1 cellular context compared by ENCODE assay signal in the genomic region with DNA sequence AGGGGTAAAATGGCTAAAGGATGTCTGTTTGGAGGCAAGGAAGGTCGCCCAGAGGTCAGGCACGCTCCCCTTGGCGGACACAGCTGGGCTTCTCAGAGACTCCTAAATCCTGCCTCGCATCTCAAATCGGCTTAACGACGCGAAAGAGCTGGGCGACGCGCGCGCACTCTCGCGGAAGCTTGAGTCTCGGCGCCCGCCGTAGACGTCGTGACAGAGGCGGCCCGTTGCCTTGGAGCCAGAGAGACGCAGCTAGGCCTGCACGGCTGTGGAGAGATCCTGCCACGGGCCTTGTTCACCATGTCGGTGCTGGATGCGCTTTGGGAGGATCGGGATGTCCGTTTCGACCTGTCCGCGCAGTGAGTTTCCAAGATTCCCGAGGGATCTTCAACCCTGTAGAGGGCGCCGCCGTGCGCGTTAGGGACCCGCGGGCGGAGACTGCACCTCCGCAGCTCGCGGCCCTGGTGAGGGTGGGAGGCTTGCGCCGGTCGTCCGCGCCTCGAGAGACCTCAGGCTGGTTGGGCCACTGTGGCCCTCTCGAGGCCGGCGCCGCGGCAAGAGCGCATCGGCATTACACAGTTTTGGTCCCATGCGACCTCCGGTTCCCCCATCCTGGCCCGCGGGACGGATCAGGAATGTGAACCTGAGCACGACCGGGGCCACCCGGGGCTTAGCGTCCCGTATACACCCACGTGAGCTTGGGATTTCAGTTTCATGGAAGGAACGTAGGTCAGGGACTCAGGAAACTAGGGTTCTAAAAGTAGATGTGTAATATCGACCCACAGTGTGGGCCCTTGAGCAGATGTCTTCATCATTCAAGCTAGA.
TF ChIP-seq lines count a peak whose summit lies in the region.

A gene (plus strand): TSS at position 238 of the 822 bp plus-strand sequence. CDS start 60 bp downstream, at position 298.

TF ChIP-seq in HepG2, 621 proteins besides CTCF, POLR2A, EP300 and RAD21 (continued from another document and continues in another):
- TF ChIP-seq, protein P1, sequence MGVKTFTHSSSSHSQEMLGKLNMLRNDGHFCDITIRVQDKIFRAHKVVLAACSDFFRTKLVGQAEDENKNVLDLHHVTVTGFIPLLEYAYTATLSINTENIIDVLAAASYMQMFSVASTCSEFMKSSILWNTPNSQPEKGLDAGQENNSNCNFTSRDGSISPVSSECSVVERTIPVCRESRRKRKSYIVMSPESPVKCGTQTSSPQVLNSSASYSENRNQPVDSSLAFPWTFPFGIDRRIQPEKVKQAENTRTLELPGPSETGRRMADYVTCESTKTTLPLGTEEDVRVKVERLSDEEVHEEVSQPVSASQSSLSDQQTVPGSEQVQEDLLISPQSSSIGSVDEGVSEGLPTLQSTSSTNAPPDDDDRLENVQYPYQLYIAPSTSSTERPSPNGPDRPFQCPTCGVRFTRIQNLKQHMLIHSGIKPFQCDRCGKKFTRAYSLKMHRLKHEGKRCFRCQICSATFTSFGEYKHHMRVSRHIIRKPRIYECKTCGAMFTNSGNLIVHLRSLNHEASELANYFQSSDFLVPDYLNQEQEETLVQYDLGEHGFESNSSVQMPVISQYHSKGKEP (CRISPR knock-in tag; IDR thresholded peaks at IDR 0.05): peak; percentile 85
- TF ChIP-seq, protein P2, sequence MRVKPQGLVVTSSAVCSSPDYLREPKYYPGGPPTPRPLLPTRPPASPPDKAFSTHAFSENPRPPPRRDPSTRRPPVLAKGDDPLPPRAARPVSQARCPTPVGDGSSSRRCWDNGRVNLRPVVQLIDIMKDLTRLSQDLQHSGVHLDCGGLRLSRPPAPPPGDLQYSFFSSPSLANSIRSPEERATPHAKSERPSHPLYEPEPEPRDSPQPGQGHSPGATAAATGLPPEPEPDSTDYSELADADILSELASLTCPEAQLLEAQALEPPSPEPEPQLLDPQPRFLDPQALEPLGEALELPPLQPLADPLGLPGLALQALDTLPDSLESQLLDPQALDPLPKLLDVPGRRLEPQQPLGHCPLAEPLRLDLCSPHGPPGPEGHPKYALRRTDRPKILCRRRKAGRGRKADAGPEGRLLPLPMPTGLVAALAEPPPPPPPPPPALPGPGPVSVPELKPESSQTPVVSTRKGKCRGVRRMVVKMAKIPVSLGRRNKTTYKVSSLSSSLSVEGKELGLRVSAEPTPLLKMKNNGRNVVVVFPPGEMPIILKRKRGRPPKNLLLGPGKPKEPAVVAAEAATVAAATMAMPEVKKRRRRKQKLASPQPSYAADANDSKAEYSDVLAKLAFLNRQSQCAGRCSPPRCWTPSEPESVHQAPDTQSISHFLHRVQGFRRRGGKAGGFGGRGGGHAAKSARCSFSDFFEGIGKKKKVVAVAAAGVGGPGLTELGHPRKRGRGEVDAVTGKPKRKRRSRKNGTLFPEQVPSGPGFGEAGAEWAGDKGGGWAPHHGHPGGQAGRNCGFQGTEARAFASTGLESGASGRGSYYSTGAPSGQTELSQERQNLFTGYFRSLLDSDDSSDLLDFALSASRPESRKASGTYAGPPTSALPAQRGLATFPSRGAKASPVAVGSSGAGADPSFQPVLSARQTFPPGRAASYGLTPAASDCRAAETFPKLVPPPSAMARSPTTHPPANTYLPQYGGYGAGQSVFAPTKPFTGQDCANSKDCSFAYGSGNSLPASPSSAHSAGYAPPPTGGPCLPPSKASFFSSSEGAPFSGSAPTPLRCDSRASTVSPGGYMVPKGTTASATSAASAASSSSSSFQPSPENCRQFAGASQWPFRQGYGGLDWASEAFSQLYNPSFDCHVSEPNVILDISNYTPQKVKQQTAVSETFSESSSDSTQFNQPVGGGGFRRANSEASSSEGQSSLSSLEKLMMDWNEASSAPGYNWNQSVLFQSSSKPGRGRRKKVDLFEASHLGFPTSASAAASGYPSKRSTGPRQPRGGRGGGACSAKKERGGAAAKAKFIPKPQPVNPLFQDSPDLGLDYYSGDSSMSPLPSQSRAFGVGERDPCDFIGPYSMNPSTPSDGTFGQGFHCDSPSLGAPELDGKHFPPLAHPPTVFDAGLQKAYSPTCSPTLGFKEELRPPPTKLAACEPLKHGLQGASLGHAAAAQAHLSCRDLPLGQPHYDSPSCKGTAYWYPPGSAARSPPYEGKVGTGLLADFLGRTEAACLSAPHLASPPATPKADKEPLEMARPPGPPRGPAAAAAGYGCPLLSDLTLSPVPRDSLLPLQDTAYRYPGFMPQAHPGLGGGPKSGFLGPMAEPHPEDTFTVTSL (CRISPR knock-in tag; IDR thresholded peaks at IDR 0.05; ENCODE audit: borderline replicate concordance): no peak
- TF ChIP-seq, protein P3, sequence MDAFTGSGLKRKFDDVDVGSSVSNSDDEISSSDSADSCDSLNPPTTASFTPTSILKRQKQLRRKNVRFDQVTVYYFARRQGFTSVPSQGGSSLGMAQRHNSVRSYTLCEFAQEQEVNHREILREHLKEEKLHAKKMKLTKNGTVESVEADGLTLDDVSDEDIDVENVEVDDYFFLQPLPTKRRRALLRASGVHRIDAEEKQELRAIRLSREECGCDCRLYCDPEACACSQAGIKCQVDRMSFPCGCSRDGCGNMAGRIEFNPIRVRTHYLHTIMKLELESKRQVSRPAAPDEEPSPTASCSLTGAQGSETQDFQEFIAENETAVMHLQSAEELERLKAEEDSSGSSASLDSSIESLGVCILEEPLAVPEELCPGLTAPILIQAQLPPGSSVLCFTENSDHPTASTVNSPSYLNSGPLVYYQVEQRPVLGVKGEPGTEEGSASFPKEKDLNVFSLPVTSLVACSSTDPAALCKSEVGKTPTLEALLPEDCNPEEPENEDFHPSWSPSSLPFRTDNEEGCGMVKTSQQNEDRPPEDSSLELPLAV (CRISPR knock-in tag; conservative IDR thresholded peaks at IDR 0.05; ENCODE audit: low read depth): no peak
- TF ChIP-seq ZNF629 (CRISPR knock-in tag; conservative IDR thresholded peaks at IDR 0.05) (0 out of 2 replicates have a peak, but pooled peaks have one; percentile 27), PAX8 (CRISPR knock-in tag; IDR thresholded peaks at IDR 0.05; ENCODE audit: borderline replicate concordance) (no peak; the same call in 1 of the 2 replicates), RAD51 (IDR thresholded peaks at IDR 0.05; ENCODE audit: borderline replicate concordance) (no peak), NAIF1 (CRISPR knock-in tag; IDR thresholded peaks at IDR 0.05; ENCODE audit: borderline replicate concordance) (peak; percentile 93), ZFP37 (CRISPR knock-in tag; IDR thresholded peaks at IDR 0.05; ENCODE audit: borderline replicate concordance) (peak; percentile 57; the same call in 1 of the 2 replicates)
- TF ChIP-seq, protein P4, sequence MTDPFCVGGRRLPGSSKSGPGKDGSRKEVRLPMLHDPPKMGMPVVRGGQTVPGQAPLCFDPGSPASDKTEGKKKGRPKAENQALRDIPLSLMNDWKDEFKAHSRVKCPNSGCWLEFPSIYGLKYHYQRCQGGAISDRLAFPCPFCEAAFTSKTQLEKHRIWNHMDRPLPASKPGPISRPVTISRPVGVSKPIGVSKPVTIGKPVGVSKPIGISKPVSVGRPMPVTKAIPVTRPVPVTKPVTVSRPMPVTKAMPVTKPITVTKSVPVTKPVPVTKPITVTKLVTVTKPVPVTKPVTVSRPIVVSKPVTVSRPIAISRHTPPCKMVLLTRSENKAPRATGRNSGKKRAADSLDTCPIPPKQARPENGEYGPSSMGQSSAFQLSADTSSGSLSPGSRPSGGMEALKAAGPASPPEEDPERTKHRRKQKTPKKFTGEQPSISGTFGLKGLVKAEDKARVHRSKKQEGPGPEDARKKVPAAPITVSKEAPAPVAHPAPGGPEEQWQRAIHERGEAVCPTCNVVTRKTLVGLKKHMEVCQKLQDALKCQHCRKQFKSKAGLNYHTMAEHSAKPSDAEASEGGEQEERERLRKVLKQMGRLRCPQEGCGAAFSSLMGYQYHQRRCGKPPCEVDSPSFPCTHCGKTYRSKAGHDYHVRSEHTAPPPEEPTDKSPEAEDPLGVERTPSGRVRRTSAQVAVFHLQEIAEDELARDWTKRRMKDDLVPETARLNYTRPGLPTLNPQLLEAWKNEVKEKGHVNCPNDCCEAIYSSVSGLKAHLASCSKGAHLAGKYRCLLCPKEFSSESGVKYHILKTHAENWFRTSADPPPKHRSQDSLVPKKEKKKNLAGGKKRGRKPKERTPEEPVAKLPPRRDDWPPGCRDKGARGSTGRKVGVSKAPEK (CRISPR knock-in tag; IDR thresholded peaks at IDR 0.05; ENCODE audit: borderline replicate concordance): peak; percentile 98
- TF ChIP-seq, protein P5, sequence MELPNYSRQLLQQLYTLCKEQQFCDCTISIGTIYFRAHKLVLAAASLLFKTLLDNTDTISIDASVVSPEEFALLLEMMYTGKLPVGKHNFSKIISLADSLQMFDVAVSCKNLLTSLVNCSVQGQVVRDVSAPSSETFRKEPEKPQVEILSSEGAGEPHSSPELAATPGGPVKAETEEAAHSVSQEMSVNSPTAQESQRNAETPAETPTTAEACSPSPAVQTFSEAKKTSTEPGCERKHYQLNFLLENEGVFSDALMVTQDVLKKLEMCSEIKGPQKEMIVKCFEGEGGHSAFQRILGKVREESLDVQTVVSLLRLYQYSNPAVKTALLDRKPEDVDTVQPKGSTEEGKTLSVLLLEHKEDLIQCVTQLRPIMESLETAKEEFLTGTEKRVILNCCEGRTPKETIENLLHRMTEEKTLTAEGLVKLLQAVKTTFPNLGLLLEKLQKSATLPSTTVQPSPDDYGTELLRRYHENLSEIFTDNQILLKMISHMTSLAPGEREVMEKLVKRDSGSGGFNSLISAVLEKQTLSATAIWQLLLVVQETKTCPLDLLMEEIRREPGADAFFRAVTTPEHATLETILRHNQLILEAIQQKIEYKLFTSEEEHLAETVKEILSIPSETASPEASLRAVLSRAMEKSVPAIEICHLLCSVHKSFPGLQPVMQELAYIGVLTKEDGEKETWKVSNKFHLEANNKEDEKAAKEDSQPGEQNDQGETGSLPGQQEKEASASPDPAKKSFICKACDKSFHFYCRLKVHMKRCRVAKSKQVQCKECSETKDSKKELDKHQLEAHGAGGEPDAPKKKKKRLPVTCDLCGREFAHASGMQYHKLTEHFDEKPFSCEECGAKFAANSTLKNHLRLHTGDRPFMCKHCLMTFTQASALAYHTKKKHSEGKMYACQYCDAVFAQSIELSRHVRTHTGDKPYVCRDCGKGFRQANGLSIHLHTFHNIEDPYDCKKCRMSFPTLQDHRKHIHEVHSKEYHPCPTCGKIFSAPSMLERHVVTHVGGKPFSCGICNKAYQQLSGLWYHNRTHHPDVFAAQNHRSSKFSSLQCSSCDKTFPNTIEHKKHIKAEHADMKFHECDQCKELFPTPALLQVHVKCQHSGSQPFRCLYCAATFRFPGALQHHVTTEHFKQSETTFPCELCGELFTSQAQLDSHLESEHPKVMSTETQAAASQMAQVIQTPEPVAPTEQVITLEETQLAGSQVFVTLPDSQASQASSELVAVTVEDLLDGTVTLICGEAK (IDR thresholded peaks at IDR 0.05): no peak
- TF ChIP-seq, protein P5 (CRISPR knock-in tag; IDR thresholded peaks at IDR 0.05): peak; percentile 89
- TF ChIP-seq, protein P6, sequence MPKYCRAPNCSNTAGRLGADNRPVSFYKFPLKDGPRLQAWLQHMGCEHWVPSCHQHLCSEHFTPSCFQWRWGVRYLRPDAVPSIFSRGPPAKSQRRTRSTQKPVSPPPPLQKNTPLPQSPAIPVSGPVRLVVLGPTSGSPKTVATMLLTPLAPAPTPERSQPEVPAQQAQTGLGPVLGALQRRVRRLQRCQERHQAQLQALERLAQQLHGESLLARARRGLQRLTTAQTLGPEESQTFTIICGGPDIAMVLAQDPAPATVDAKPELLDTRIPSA (CRISPR knock-in tag; IDR thresholded peaks at IDR 0.05; ENCODE audit: borderline replicate concordance): peak; percentile 72; the same call in 1 of the 2 replicates
- TF ChIP-seq, protein P7, sequence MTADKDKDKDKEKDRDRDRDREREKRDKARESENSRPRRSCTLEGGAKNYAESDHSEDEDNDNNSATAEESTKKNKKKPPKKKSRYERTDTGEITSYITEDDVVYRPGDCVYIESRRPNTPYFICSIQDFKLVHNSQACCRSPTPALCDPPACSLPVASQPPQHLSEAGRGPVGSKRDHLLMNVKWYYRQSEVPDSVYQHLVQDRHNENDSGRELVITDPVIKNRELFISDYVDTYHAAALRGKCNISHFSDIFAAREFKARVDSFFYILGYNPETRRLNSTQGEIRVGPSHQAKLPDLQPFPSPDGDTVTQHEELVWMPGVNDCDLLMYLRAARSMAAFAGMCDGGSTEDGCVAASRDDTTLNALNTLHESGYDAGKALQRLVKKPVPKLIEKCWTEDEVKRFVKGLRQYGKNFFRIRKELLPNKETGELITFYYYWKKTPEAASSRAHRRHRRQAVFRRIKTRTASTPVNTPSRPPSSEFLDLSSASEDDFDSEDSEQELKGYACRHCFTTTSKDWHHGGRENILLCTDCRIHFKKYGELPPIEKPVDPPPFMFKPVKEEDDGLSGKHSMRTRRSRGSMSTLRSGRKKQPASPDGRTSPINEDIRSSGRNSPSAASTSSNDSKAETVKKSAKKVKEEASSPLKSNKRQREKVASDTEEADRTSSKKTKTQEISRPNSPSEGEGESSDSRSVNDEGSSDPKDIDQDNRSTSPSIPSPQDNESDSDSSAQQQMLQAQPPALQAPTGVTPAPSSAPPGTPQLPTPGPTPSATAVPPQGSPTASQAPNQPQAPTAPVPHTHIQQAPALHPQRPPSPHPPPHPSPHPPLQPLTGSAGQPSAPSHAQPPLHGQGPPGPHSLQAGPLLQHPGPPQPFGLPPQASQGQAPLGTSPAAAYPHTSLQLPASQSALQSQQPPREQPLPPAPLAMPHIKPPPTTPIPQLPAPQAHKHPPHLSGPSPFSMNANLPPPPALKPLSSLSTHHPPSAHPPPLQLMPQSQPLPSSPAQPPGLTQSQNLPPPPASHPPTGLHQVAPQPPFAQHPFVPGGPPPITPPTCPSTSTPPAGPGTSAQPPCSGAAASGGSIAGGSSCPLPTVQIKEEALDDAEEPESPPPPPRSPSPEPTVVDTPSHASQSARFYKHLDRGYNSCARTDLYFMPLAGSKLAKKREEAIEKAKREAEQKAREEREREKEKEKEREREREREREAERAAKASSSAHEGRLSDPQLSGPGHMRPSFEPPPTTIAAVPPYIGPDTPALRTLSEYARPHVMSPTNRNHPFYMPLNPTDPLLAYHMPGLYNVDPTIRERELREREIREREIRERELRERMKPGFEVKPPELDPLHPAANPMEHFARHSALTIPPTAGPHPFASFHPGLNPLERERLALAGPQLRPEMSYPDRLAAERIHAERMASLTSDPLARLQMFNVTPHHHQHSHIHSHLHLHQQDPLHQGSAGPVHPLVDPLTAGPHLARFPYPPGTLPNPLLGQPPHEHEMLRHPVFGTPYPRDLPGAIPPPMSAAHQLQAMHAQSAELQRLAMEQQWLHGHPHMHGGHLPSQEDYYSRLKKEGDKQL (CRISPR knock-in tag; IDR thresholded peaks at IDR 0.05; ENCODE audit: low read depth): no peak; the same call in 1 of the 2 replicates
